ENCODE assay signal across 8 cellular contexts in genomic region chr6:157034433-157035230, GRCh38.
DNase-seq lines count a peak whose midpoint lies in the region; ATAC-seq, FAIRE-seq and TF ChIP-seq lines count a peak whose summit lies in the region.

No MANE protein-coding gene starts in this region.

- SMC1A ChIA-PET in GM12878 (lab: Charles Lee; ENCODE audit: uncharacterized antibody, unreplicated experiment), result interaction anchor here (0.7 to 2.4 kb wide), 18 partner anchors 10 to 726 kb away, joined by 3 to 17 read pairs (median 4); no protein-coding TSS in a partner anchor

- H3K27ac Mint-ChIP-seq in CD8-positive, alpha-beta T cell, result peak overlapping the region; percentile 53

- H3K9ac ChIP-seq in HCT116 (ENCODE audit: low read length), result no peak overlapping the region
- no peak overlapping the region for H3K9ac ChIP-seq in GM12878 (ENCODE audit: control insufficient read depth, insufficient read depth, low read length)

- H4K20me1 ChIP-seq in HCT116 (ENCODE audit: insufficient read depth) (no peaks in the 10 kb centered on the region), GM12878 (ENCODE audit: control insufficient read depth, insufficient read depth) (0 out of 2 replicates have a peak, but pooled peaks cover 5% of the 10 kb centered on the region)

- intact Hi-C loops in CD8-positive, alpha-beta T cell (cut with DNase I, micrococcal nuclease), result loop anchor here (1.0 to 5.0 kb wide), 4 partner anchors 20 to 1717 kb away; no protein-coding TSS in a partner anchor
- intact Hi-C loops in HCT116 (cut with micrococcal nuclease) (loop anchor here (1.0 to 5.0 kb wide), 2 partner anchors 150 to 243 kb away; no protein-coding TSS in a partner anchor), GM12878 (cut with micrococcal nuclease; ENCODE audit: unreplicated experiment) (loop anchor here (10.0 kb wide), 2 partner anchors 150 to 240 kb away; no protein-coding TSS in a partner anchor)

- FAIRE-seq in GM12878 (lab: Jason Lieb, UNC), result no peak

- no peak for DNase-seq in CD8-positive, alpha-beta T cell
- DNase-seq in HCT116 (ENCODE audit: low read depth, low spot score) (peak; percentile 36), NCI-H748 treated with DMSO at 0.1 percent for 48 hours (lab: John Stamatoyannopoulos, UW) (peak; percentile 60), GM12878 (ENCODE audit: low read depth, low spot score) (no peak), left lobe of liver (ENCODE audit: low spot score) (no peak), upper lobe of left lung (no peak), coronary artery (ENCODE audit: low spot score) (no peak)
- DNase-seq in stimulated activated CD4-positive, alpha-beta T cell treated with anti-CD3 and anti-CD28 coated beads, Interleukin-4, amount 100 ng/mL, for 4 hours, result no peak

- ATAC-seq in CD8-positive, alpha-beta T cell, result peak; percentile 83
- peak; percentile 73 for ATAC-seq in HCT116
- ATAC-seq in GM12878, result peak; percentile 75
- peak; percentile 83 for ATAC-seq in left lobe of liver
- peak in 1 of 2 donors; percentile 77 for ATAC-seq in upper lobe of left lung (ENCODE audit: low FRiP score in 2 of 2)

- H3K4me1 Mint-ChIP-seq in CD8-positive, alpha-beta T cell (ENCODE audit: low read depth), result peaks cover 33% of the 10 kb centered on the region

- H3K4me3 ChIP-seq in CD8-positive, alpha-beta T cell (ENCODE audit: low read depth, low read length), result no peak overlapping the region
- H3K4me3 ChIP-seq in HCT116 (replicated peaks in 1 of 2; ENCODE audit: low read depth in 1 of 2, low read length in 2 of 2) (no peak overlapping the region), GM12878 (no peak overlapping the region), upper lobe of left lung (no peak overlapping the region), coronary artery (no peak overlapping the region)

- 0 out of 2 replicates have a peak, but pooled peaks cover 5% of the 10 kb centered on the region for H3K79me2 ChIP-seq in HCT116 (ENCODE audit: insufficient read depth, low read length)
- peaks cover 65% of the 10 kb centered on the region for H3K79me2 ChIP-seq in GM12878 (ENCODE audit: control insufficient read depth, insufficient read depth, low read length)

- peak; percentile 77 for TF ChIP-seq CTCF in CD8-positive, alpha-beta T cell (IDR thresholded peaks at IDR 0.05)
- peak; percentile 60 to 61 (median 61); a peak in 5 of 6 replicates for TF ChIP-seq CTCF in HCT116 (IDR thresholded peaks at IDR 0.05 in 2 of 3, conservative IDR thresholded peaks at IDR 0.05 in 1 of 3; ENCODE audit: borderline replicate concordance in 1 of 3, insufficient read depth in 1 of 3, low read depth in 2 of 3, low read length in 2 of 3)
- TF ChIP-seq CTCF in GM12878 (IDR thresholded peaks at IDR 0.05 in 2 of 3, conservative IDR thresholded peaks at IDR 0.05 in 1 of 3; ENCODE audit: control insufficient read depth in 2 of 3, extremely low read depth in 1 of 3, insufficient read depth in 1 of 3, low read depth in 3 of 3, low read length in 3 of 3), result peak; percentile 52 to 60 (median 55)
- peak; percentile 31 to 71 (median 58) for TF ChIP-seq CTCF in upper lobe of left lung (IDR thresholded peaks at IDR 0.05)
- TF ChIP-seq CTCF in coronary artery (IDR thresholded peaks at IDR 0.05), result no peak

- H3K4me3 Mint-ChIP-seq in CD8-positive, alpha-beta T cell, result peak overlapping the region; percentile 97

- H3K27me3 Mint-ChIP-seq in CD8-positive, alpha-beta T cell (ENCODE audit: low read depth), result no peaks in the 10 kb centered on the region

- no peaks in the 10 kb centered on the region for H3K9me2 ChIP-seq in HCT116 (ENCODE audit: insufficient read depth)

- H3K27me3 ChIP-seq in CD8-positive, alpha-beta T cell (ENCODE audit: insufficient read depth, low read length), result no peaks in the 10 kb centered on the region
- no peaks in the 10 kb centered on the region for H3K27me3 ChIP-seq in HCT116 (ENCODE audit: insufficient read depth, low read length)
- H3K27me3 ChIP-seq in GM12878 (replicated peaks in 1 of 2; ENCODE audit: control insufficient read depth in 2 of 2, insufficient read depth in 2 of 2, low read length in 1 of 2), result no peaks in the 10 kb centered on the region
- no peaks in the 10 kb centered on the region for H3K27me3 ChIP-seq in upper lobe of left lung

- RAD21 ChIA-PET in HCT116 (lab: Charles Lee; ENCODE audit: low non-redundant PET in 1 of 2, low total read pairs in 2 of 2, uncharacterized antibody in 2 of 2, unreplicated experiment in 2 of 2), result no interaction called here
- RAD21 ChIA-PET in GM12878 (lab: Charles Lee; ENCODE audit: unreplicated experiment), result interaction anchor here (0.7 to 2.5 kb wide), 9 partner anchors 11 to 314 kb away, joined by 3 to 9 read pairs (median 3); no protein-coding TSS in a partner anchor

- H3K4me2 ChIP-seq in HCT116 (ENCODE audit: low read length), result no peak overlapping the region
- no peak overlapping the region for H3K4me2 ChIP-seq in GM12878 (ENCODE audit: control insufficient read depth, insufficient read depth)

- no peaks in the 10 kb centered on the region for H3K36me3 ChIP-seq in CD8-positive, alpha-beta T cell (ENCODE audit: insufficient read depth, low read length)
- no peaks in the 10 kb centered on the region for H3K36me3 ChIP-seq in HCT116 (ENCODE audit: control insufficient read depth in 1 of 2, insufficient read depth in 2 of 2, low read length in 2 of 2)
- peaks cover 3 to 7% of the 10 kb centered on the region in 2 experiments; a peak in 3 of 4 replicates for H3K36me3 ChIP-seq in GM12878 (ENCODE audit: control insufficient read depth in 2 of 2, insufficient read depth in 2 of 2, low read length in 1 of 2)
- no peaks in the 10 kb centered on the region for H3K36me3 ChIP-seq in upper lobe of left lung

- POLR2A ChIA-PET in CD8-positive, alpha-beta T cell (lab: Charles Lee), result interaction anchor here (1.2 to 1.4 kb wide), 2 partner anchors 12 to 13 kb away, joined by 3 to 6 read pairs; no protein-coding TSS in a partner anchor
- POLR2A ChIA-PET in HCT116 (lab: Charles Lee), result no interaction called here
- POLR2A ChIA-PET in GM12878 (lab: Charles Lee), result no interaction called here

- no peak overlapping the region for H3K27ac ChIP-seq in CD8-positive, alpha-beta T cell (ENCODE audit: low read depth, low read length)
- H3K27ac ChIP-seq in HCT116 (ENCODE audit: low read depth, low read length) (no peak overlapping the region), GM12878 (ENCODE audit: control insufficient read depth, insufficient read depth) (no peak overlapping the region), upper lobe of left lung (peak overlapping the region in 1 of 4 donors; percentile 84), coronary artery (no peak overlapping the region)

- no peaks in the 10 kb centered on the region for H3K9me3 Mint-ChIP-seq in CD8-positive, alpha-beta T cell

- H3K9me3 ChIP-seq in CD8-positive, alpha-beta T cell (ENCODE audit: low read length), result no peaks in the 10 kb centered on the region
- no peaks in the 10 kb centered on the region for H3K9me3 ChIP-seq in HCT116 (ENCODE audit: control insufficient read depth in 1 of 2, insufficient read depth in 1 of 2, low read depth in 1 of 2, low read length in 2 of 2)
- H3K9me3 ChIP-seq in GM12878 (replicated peaks; ENCODE audit: control insufficient read depth, insufficient read depth, low read length), result no peaks in the 10 kb centered on the region; the same call in 2 of the 3 replicates
- no peaks in the 10 kb centered on the region for H3K9me3 ChIP-seq in upper lobe of left lung

- TF ChIP-seq EP300 in GM12878 (IDR thresholded peaks at IDR 0.05; ENCODE audit: borderline replicate concordance in 1 of 2, control insufficient read depth in 1 of 2, low read depth in 2 of 2, low read length in 2 of 2) (no peak), upper lobe of left lung (IDR thresholded peaks at IDR 0.05) (no peak)

- CTCF ChIA-PET in CD8-positive, alpha-beta T cell (lab: Charles Lee), result interaction anchor here (0.6 to 2.4 kb wide), 20 partner anchors 9 to 349 kb away, joined by 3 to 16 read pairs (median 3); no protein-coding TSS in a partner anchor
- CTCF ChIA-PET in HCT116 (lab: Charles Lee), result interaction anchor here (0.9 to 3.7 kb wide), 4 partner anchors 8 to 240 kb away, joined by 3 to 24 read pairs (median 4); no protein-coding TSS in a partner anchor
- CTCF ChIA-PET in GM12878 (lab: Yijun Ruan, JAX), result interaction anchor here (0.6 to 2.4 kb wide), 19 partner anchors 10 to 608 kb away, joined by 3 to 28 read pairs (median 3); no protein-coding TSS in a partner anchor

- TF ChIP-seq RAD21 in HCT116 (IDR thresholded peaks at IDR 0.05; ENCODE audit: low read depth) (peak; percentile 70), GM12878 (IDR thresholded peaks at IDR 0.05; ENCODE audit: insufficient read depth, low read depth, low read length) (peak; percentile 70)

- 62% methylated on average over 6 of the region's 6 CpGs for WGBS in GM12878 (ENCODE audit: insufficient coverage, insufficient replicate concordance, low lambda C conversion rate, missing lambda C conversion rate)
- 26 to 34% methylated on average over 6 of the region's 6 CpGs for WGBS in upper lobe of left lung, 2 donors

- no TSS peak for BruUV-seq in HCT116 (replicated peaks; lab: Mats Ljungman, UMichigan)
- BruUV-seq in GM12878 (replicated peaks; lab: Mats Ljungman, UMichigan), result no TSS peak

- peaks cover 24% of the 10 kb centered on the region for H3K4me1 ChIP-seq in CD8-positive, alpha-beta T cell (ENCODE audit: insufficient read depth, low read length)
- 0 out of 4 replicates have a peak, but pooled peaks cover 0 to 3% of the 10 kb centered on the region in 2 experiments for H3K4me1 ChIP-seq in HCT116 (ENCODE audit: control insufficient read depth in 1 of 2, insufficient read depth in 2 of 2, low read length in 2 of 2)
- H3K4me1 ChIP-seq in GM12878 (ENCODE audit: control insufficient read depth, insufficient read depth, low read length), result peaks cover 6% of the 10 kb centered on the region
- H3K4me1 ChIP-seq in upper lobe of left lung, result peaks cover 17 to 45% (median 31%) of the 10 kb centered on the region in 4 donors

- in situ Hi-C loops in GM12878 (cut with MboI), result no loop called here

- TF ChIP-seq POLR2A in HCT116 (IDR thresholded peaks at IDR 0.05; ENCODE audit: borderline replicate concordance, extremely low read depth, insufficient read depth, insufficient read length) (no peak), GM12878 (IDR thresholded peaks at IDR 0.05; ENCODE audit: low read depth, low read length) (no peak), upper lobe of left lung (IDR thresholded peaks at IDR 0.05) (no peak)

- H2AFZ ChIP-seq in HCT116 (ENCODE audit: low read depth, low read length, poor library complexity, severe bottlenecking), result no peak overlapping the region
- no peak overlapping the region for H2AFZ ChIP-seq in GM12878 (ENCODE audit: control insufficient read depth, low read depth, low read length)

- H3K36me3 Mint-ChIP-seq in CD8-positive, alpha-beta T cell, result peaks cover 3% of the 10 kb centered on the region

TF ChIP-seq in HCT116, 20 proteins besides CTCF, POLR2A, EP300 and RAD21:
- no peak for TF ChIP-seq SP1 (IDR thresholded peaks at IDR 0.05; ENCODE audit: low read depth)
- TF ChIP-seq FOSL1 (IDR thresholded peaks at IDR 0.05; ENCODE audit: low read depth), result 0 out of 2 replicates have a peak, but pooled peaks have one; percentile 9

TF ChIP-seq in GM12878, 131 proteins besides CTCF, POLR2A, EP300 and RAD21 (continues in another document):
- TF ChIP-seq MAX (IDR thresholded peaks at IDR 0.05; ENCODE audit: low read depth, low read length), result no peak

Comparison
In these comparisons a context has a peak if more than half of its experiments do, and no peak if none do; other contexts are left out.
1. DNase-seq: peak in HCT116 (single experiment) and NCI-H748 treated with DMSO at 0.1 percent for 48 hours (single experiment); none in CD8-positive, alpha-beta T cell (0 of 7), GM12878 (single experiment), left lobe of liver (single experiment), upper lobe of left lung (0 of 2), stimulated activated CD4-positive, alpha-beta T cell treated with anti-CD3 and anti-CD28 coated beads, Interleukin-4, amount 100 ng/mL, for 4 hours (0 of 2) and coronary artery (single experiment).